1 cellular context compared by ENCODE assay signal in the genomic region with DNA sequence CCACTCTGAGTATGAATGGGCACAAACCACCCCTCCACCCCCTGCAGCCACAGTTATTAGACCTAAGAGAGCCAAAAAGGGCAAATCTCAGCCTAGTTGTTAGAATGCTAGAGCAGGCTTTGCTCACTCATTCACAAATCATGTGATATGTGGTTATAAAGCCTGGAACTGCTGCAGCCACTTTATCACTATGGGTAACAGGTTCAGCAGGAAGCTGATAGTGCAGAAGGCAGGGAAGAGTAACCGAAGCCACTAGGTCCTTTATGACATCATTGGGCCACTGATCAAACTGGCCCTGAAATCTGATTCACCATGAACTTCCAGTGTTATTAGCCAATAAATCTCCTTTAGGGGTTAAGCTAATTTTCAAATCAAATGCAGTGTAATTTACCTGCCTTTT.
TF ChIP-seq lines count a peak whose summit lies in the region.

No MANE protein-coding gene starts in this region.

TF ChIP-seq in K562, 482 proteins besides CTCF, POLR2A, EP300 and RAD21 (continued from another document):
- TF ChIP-seq, protein P1, sequence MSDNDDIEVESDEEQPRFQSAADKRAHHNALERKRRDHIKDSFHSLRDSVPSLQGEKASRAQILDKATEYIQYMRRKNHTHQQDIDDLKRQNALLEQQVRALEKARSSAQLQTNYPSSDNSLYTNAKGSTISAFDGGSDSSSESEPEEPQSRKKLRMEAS (CRISPR knock-in tag; IDR thresholded peaks at IDR 0.05), result no peak
- 0 out of 2 replicates have a peak, but pooled peaks have one; percentile 33 for TF ChIP-seq BHLHE40 (IDR thresholded peaks at IDR 0.05; ENCODE audit: low read length)
- TF ChIP-seq GABPA (tag; conservative IDR thresholded peaks at IDR 0.05; ENCODE audit: low read depth), result 0 out of 2 replicates have a peak, but pooled peaks have one; percentile 22
- no peak for TF ChIP-seq HEY1 (CRISPR knock-in tag; IDR thresholded peaks at IDR 0.05; ENCODE audit: borderline replicate concordance)
- no peak for TF ChIP-seq PHB2 (IDR thresholded peaks at IDR 0.05; ENCODE audit: low read depth)
- TF ChIP-seq, protein P2, sequence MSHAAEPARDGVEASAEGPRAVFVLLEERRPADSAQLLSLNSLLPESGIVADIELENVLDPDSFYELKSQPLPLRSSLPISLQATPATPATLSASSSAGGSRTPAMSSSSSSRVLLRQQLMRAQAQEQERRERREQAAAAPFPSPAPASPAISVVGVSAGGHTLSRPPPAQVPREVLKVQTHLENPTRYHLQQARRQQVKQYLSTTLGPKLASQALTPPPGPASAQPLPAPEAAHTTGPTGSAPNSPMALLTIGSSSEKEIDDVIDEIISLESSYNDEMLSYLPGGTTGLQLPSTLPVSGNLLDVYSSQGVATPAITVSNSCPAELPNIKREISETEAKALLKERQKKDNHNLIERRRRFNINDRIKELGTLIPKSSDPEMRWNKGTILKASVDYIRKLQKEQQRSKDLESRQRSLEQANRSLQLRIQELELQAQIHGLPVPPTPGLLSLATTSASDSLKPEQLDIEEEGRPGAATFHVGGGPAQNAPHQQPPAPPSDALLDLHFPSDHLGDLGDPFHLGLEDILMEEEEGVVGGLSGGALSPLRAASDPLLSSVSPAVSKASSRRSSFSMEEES (CRISPR knock-in tag; IDR thresholded peaks at IDR 0.05), result peak; percentile 75
- TF ChIP-seq SAP30 (IDR thresholded peaks at IDR 0.05; ENCODE audit: borderline replicate concordance, insufficient read depth, low read depth, low read length, poor library complexity, severe bottlenecking), result no peak
- TF ChIP-seq, protein P3, sequence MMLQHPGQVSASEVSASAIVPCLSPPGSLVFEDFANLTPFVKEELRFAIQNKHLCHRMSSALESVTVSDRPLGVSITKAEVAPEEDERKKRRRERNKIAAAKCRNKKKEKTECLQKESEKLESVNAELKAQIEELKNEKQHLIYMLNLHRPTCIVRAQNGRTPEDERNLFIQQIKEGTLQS (IDR thresholded peaks at IDR 0.05), result peak; percentile 23; the same call in 1 of the 2 replicates
- TF ChIP-seq, protein P3 (CRISPR knock-in tag; conservative IDR thresholded peaks at IDR 0.05), result no peak
- no peak for TF ChIP-seq EHMT2 (IDR thresholded peaks at IDR 0.05)
